Comparison of ENCODE assay signal across 2 cellular contexts in the genomic region with DNA sequence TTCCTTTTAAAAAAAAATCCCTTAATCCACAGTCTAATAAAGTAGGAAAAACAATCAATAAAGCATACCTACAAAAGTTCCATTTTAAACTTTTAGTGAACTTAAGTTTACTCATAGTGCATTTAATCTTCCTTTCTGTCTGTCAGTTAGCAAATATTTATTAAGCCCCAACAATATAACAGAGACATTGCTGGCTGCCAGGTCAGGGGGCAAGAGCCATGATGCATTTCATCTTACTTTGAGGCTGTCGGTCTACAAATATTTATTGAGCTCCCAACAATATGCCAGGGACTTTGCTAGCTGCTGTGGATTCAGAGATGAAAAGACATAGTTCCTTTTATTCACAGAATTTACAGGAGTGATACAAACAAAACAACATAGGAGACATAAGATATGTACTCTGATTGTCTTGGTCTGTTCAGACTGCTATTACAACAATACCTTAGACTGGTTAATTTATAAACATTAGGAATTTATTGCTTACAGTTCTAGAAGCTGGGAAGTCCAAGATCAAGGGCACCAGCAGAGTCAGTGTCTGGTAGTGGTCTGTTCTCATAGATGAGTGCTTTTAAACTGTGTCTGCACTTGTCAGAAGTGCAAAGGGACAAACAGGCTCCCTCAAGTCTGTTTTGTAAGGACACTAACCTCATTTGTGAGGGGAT.
A peak's percentile ranks its signal among the peaks of the same experiment; 100 is the strongest.
TF ChIP-seq lines count a peak whose summit lies in the region.

No MANE protein-coding gene starts in this region.

TF ChIP-seq in IMR-90, 13 proteins besides CTCF, POLR2A, EP300 and RAD21 (continued from another document):
- no peak for TF ChIP-seq CHD1 (IDR thresholded peaks at IDR 0.05; ENCODE audit: low read depth, low read length)
- no peak for TF ChIP-seq MXI1 (IDR thresholded peaks at IDR 0.05; ENCODE audit: borderline replicate concordance, low read depth, low read length)
- no peak for TF ChIP-seq RFX5 (IDR thresholded peaks at IDR 0.05; ENCODE audit: low read depth, low read length)
- no peak for TF ChIP-seq BHLHE40 (IDR thresholded peaks at IDR 0.05; ENCODE audit: low read depth, low read length)
- TF ChIP-seq CEBPB (IDR thresholded peaks at IDR 0.05; ENCODE audit: low read depth, low read length) = no peak

TF ChIP-seq in SK-N-SH treated with all-trans-retinoic acid at 6 μM for 48 hours, 23 proteins besides CTCF, POLR2A, EP300 and RAD21 (continued from another document):
- TF ChIP-seq TOX (CRISPR knock-in tag; IDR thresholded peaks at IDR 0.05; ENCODE audit: borderline replicate concordance) (peak; percentile 71; the same call in 1 of the 2 replicates), GLIS3 (CRISPR knock-in tag; IDR thresholded peaks at IDR 0.05) (no peak), ESRRG (CRISPR knock-in tag; IDR thresholded peaks at IDR 0.05) (no peak), ARNTL (CRISPR knock-in tag; IDR thresholded peaks at IDR 0.05; ENCODE audit: borderline replicate concordance, low read depth) (no peak)
